Comparison of ENCODE assay signal across 34 cellular contexts in genomic region chr20:13098720-13099355, GRCh38.
"Had no signal": no experiment of that assay in that cellular context is flagged by ENCODE, and none has a peak within 500 bp of the region (broad histone marks: within the 10 kb centered on the region; RNA-seq: fewer than 3 reads in every experiment).

No MANE protein-coding gene starts in this region.

- H3K27me3 ChIP-seq: brain microvascular endothelial cell, gastroesophageal sphincter, neutrophil, ovary, sigmoid colon, testis, transverse colon, uterus had no signal

- DNase-seq: activated CD4-positive, alpha-beta memory T cell treated with anti-CD3 and anti-CD28 coated beads for 36 hours; activated CD4-positive, alpha-beta T cell treated with anti-CD3 and anti-CD28 coated beads, Interleukin-2, amount 10 ng/mL, durations not matched to agents 24 days and 14 days; activated CD4-positive, CD25-positive, alpha-beta regulatory T cell treated with anti-CD3 and anti-CD28 coated beads, Interleukin-2, amount 50 U/mL, for 72 hours; activated CD8-positive, alpha-beta memory T cell treated with anti-CD3 and anti-CD28 coated beads, Interleukin-2, amount 50 U/mL, for 48 hours; activated gamma-delta T cell; activated naive CD4-positive, alpha-beta T cell treated with anti-CD3 and anti-CD28 coated beads, Interleukin-2, amount 10 ng/mL, durations not matched to agents 7 days and 5 days; activated T-cell treated with anti-CD3 and anti-CD28 coated beads, Interleukin-2, amount 50 U/mL, for 24 hours; amniotic stem cell; brain microvascular endothelial cell; caudate nucleus; cortex of kidney; effector memory CD8-positive, alpha-beta T cell; head of caudate nucleus; hypothalamus; left ventricle myocardium inferior; ovary; retina; sigmoid colon; stimulated activated CD4-positive, alpha-beta T cell treated with anti-CD3 and anti-CD28 coated beads, Interleukin-15, amount 100 ng/mL, for 24 hours; stimulated activated CD4-positive, alpha-beta T cell treated with anti-CD3 and anti-CD28 coated beads, Interleukin-2, amount 100 ng/mL, for 24 hours; stimulated activated naive CD4-positive, alpha-beta T cell; T-helper 17 cell; T1000; testis; transverse colon; uterus; WERI-Rb-1 had no signal

- H3K4me3 Mint-ChIP-seq: activated CD4-positive, alpha-beta memory T cell treated with anti-CD3 and anti-CD28 coated beads for 36 hours; activated CD4-positive, alpha-beta T cell treated with anti-CD3 and anti-CD28 coated beads, Interleukin-2, amount 10 ng/mL, durations not matched to agents 24 days and 14 days; activated naive CD4-positive, alpha-beta T cell treated with anti-CD3 and anti-CD28 coated beads, Interleukin-2, amount 10 ng/mL, durations not matched to agents 7 days and 5 days; activated T-cell treated with anti-CD3 and anti-CD28 coated beads, Interleukin-2, amount 50 U/mL, for 24 hours; effector memory CD8-positive, alpha-beta T cell; nephron; T-helper 17 cell had no signal

- H3K36me3 Mint-ChIP-seq: activated CD4-positive, alpha-beta memory T cell treated with anti-CD3 and anti-CD28 coated beads for 36 hours; activated naive CD4-positive, alpha-beta T cell treated with anti-CD3 and anti-CD28 coated beads, Interleukin-2, amount 10 ng/mL, durations not matched to agents 7 days and 5 days had no signal

- H3K9me3 ChIP-seq: gastroesophageal sphincter, left ventricle myocardium inferior, neutrophil, ovary, prostate gland, sigmoid colon, testis, transverse colon, uterus had no signal

- H3K27ac Mint-ChIP-seq: activated CD4-positive, alpha-beta memory T cell treated with anti-CD3 and anti-CD28 coated beads for 36 hours; activated CD4-positive, alpha-beta T cell treated with anti-CD3 and anti-CD28 coated beads, Interleukin-2, amount 10 ng/mL, durations not matched to agents 24 days and 14 days; activated naive CD4-positive, alpha-beta T cell treated with anti-CD3 and anti-CD28 coated beads, Interleukin-2, amount 10 ng/mL, durations not matched to agents 7 days and 5 days; activated T-cell treated with anti-CD3 and anti-CD28 coated beads, Interleukin-2, amount 50 U/mL, for 24 hours; effector memory CD8-positive, alpha-beta T cell; nephron; T-helper 17 cell had no signal

- H3K27ac ChIP-seq: brain microvascular endothelial cell, gastroesophageal sphincter, left ventricle myocardium inferior, neutrophil, ovary, prostate gland, sigmoid colon, testis, transverse colon, uterus, WERI-Rb-1 had no signal

- H3K4me1 Mint-ChIP-seq: activated CD4-positive, alpha-beta T cell treated with anti-CD3 and anti-CD28 coated beads, Interleukin-2, amount 10 ng/mL, durations not matched to agents 24 days and 14 days; activated naive CD4-positive, alpha-beta T cell treated with anti-CD3 and anti-CD28 coated beads, Interleukin-2, amount 10 ng/mL, durations not matched to agents 7 days and 5 days; nephron; T-helper 17 cell had no signal

- H3K36me3 ChIP-seq: brain microvascular endothelial cell, neutrophil, ovary, prostate gland, sigmoid colon, transverse colon, uterus, WERI-Rb-1 had no signal

- H3K4me3 ChIP-seq: gastroesophageal sphincter, left ventricle myocardium inferior, lung, ovary, prostate gland, sigmoid colon, smooth muscle cell, testis, transverse colon, uterus had no signal

- H3K9me3 Mint-ChIP-seq: activated CD4-positive, alpha-beta memory T cell treated with anti-CD3 and anti-CD28 coated beads for 36 hours; activated CD4-positive, alpha-beta T cell treated with anti-CD3 and anti-CD28 coated beads, Interleukin-2, amount 10 ng/mL, durations not matched to agents 24 days and 14 days; activated naive CD4-positive, alpha-beta T cell treated with anti-CD3 and anti-CD28 coated beads, Interleukin-2, amount 10 ng/mL, durations not matched to agents 7 days and 5 days; activated T-cell treated with anti-CD3 and anti-CD28 coated beads, Interleukin-2, amount 50 U/mL, for 24 hours; nephron had no signal

- H3K4me1 ChIP-seq: gastroesophageal sphincter, prostate gland, sigmoid colon, transverse colon, uterus had no signal

- ATAC-seq: effector memory CD8-positive, alpha-beta T cell; gastroesophageal sphincter; T-helper 17 cell had no signal

- H3K27me3 Mint-ChIP-seq: activated CD4-positive, alpha-beta memory T cell treated with anti-CD3 and anti-CD28 coated beads for 36 hours; activated CD4-positive, alpha-beta T cell treated with anti-CD3 and anti-CD28 coated beads, Interleukin-2, amount 10 ng/mL, durations not matched to agents 24 days and 14 days; activated naive CD4-positive, alpha-beta T cell treated with anti-CD3 and anti-CD28 coated beads, Interleukin-2, amount 10 ng/mL, durations not matched to agents 7 days and 5 days; activated T-cell treated with anti-CD3 and anti-CD28 coated beads, Interleukin-2, amount 50 U/mL, for 24 hours had no signal

- FAIRE-seq: astrocyte had no signal
